Comparison of ENCODE assay signal across 11 cellular contexts in genomic region chr3:66478923-66479322, GRCh38. TPM values are rescaled to one million over a fixed set of nuclear protein-coding genes. Genes with fewer than 3 reads are reported as not detected.
DNase-seq lines count a peak whose midpoint lies in the region; ATAC-seq and TF ChIP-seq lines count a peak whose summit lies in the region.
"Had no signal": no experiment of that assay in that cellular context is flagged by ENCODE, and none has a peak within 500 bp of the region (broad histone marks: within the 10 kb centered on the region; RNA-seq: fewer than 3 reads in every experiment).

No MANE protein-coding gene starts in this region.

- no peaks in the 10 kb centered on the region for H3K27me3 Mint-ChIP-seq in activated T-cell treated with anti-CD3 and anti-CD28 coated beads, Interleukin-2, amount 50 U/mL, for 4 hours (ENCODE audit: low read depth)

- intact Hi-C loops in stomach (cut with DNase I; ENCODE audit: low total_unique reads): no loop called here

- H3K79me2 ChIP-seq in OCI-LY3 (ENCODE audit: low read length): peaks cover 100% of the 10 kb centered on the region

- no peak overlapping the region for H2AFZ ChIP-seq in OCI-LY3 (ENCODE audit: low read depth, low read length)

- peak overlapping the region; percentile 63; the same call in 1 of the 2 replicates for H3K4me3 ChIP-seq in OCI-LY3 (ENCODE audit: low read length)
- H3K4me3 ChIP-seq in iPS-20b (ENCODE audit: low read length): peak overlapping the region; percentile 24; the same call in 1 of the 2 replicates
- no peak overlapping the region for H3K4me3 ChIP-seq in stomach

- peak overlapping the region; percentile 14 for H3K4me3 Mint-ChIP-seq in activated T-cell treated with anti-CD3 and anti-CD28 coated beads, Interleukin-2, amount 50 U/mL, for 4 hours

- no peak for TF ChIP-seq EP300 in stomach (IDR thresholded peaks at IDR 0.05)

- WGBS in stomach, 5 donors: 59 to 75% (median 71%) methylated on average over 8 of the region's 8 CpGs

- TF ChIP-seq POLR2A in stomach (IDR thresholded peaks at IDR 0.05): no peak

- H3K4me1 ChIP-seq in OCI-LY3 (ENCODE audit: low read length): peaks cover 100% of the 10 kb centered on the region
- H3K4me1 ChIP-seq in iPS-20b (ENCODE audit: insufficient read depth, low read length): peaks cover 81% of the 10 kb centered on the region
- H3K4me1 ChIP-seq in stomach: peaks cover 95 to 100% (median 98%) of the 10 kb centered on the region in 4 donors

- H3K27ac ChIP-seq in OCI-LY3 (ENCODE audit: low read length) (no peak overlapping the region), iPS-20b (ENCODE audit: low read length) (peak overlapping the region; percentile 7), stomach (peak overlapping the region in 3 of 5 donors; percentile 37 to 96 (median 90))

- H3K27me3 ChIP-seq in OCI-LY3 (ENCODE audit: low read depth, low read length) (no peaks in the 10 kb centered on the region), iPS-20b (ENCODE audit: insufficient read depth, low read length) (no peaks in the 10 kb centered on the region), stomach (no peaks in the 10 kb centered on the region)

- H3K9ac ChIP-seq in OCI-LY3 (ENCODE audit: low read length) (no peak overlapping the region), iPS-20b (ENCODE audit: low read depth, low read length) (no peak overlapping the region)

- no peak for DNase-seq in activated T-cell treated with anti-CD3 and anti-CD28 coated beads, Interleukin-2, amount 50 U/mL, for 4 hours
- DNase-seq in activated T-cell treated with anti-CD3 and anti-CD28 coated beads, Interleukin-2, amount 50 U/mL, for 48 hours: no peak
- no peak for DNase-seq in stomach
- no peak for DNase-seq in NCI-H2196 treated with DMSO at 0.1 percent for 48 hours (lab: John Stamatoyannopoulos, UW; ENCODE audit: unreplicated experiment)
- no peak for DNase-seq in AML-193 (lab: John Stamatoyannopoulos, UW)
- DNase-seq: NCI-H446, T-helper 9 cell, trophoblast cell had no signal

- peaks cover 6% of the 10 kb centered on the region for H3K9me3 ChIP-seq in OCI-LY3 (ENCODE audit: insufficient read depth, low read length)
- H3K9me3 ChIP-seq in iPS-20b (ENCODE audit: insufficient read depth, low read depth, low read length): no peaks in the 10 kb centered on the region
- no peaks in the 10 kb centered on the region for H3K9me3 ChIP-seq in stomach

- no peak for TF ChIP-seq CTCF in OCI-LY3 (IDR thresholded peaks at IDR 0.05; ENCODE audit: low read depth, low read length)
- no peak for TF ChIP-seq CTCF in stomach (IDR thresholded peaks at IDR 0.05)

- peaks cover 16% of the 10 kb centered on the region for H3K4me1 Mint-ChIP-seq in activated T-cell treated with anti-CD3 and anti-CD28 coated beads, Interleukin-2, amount 50 U/mL, for 4 hours (ENCODE audit: low read depth)

- H3K36me3 Mint-ChIP-seq in activated T-cell treated with anti-CD3 and anti-CD28 coated beads, Interleukin-2, amount 50 U/mL, for 4 hours (ENCODE audit: insufficient read depth): peaks cover 14% of the 10 kb centered on the region

- peaks cover 5% of the 10 kb centered on the region for H3K9me3 Mint-ChIP-seq in activated T-cell treated with anti-CD3 and anti-CD28 coated beads, Interleukin-2, amount 50 U/mL, for 4 hours

- H3K4me2 ChIP-seq in OCI-LY3 (ENCODE audit: low read length): peak overlapping the region; percentile 91

- peaks cover 13% of the 10 kb centered on the region; the same call in 1 of the 2 replicates for H4K20me1 ChIP-seq in OCI-LY3 (ENCODE audit: insufficient read depth, low read length)

- no peak for ATAC-seq in activated T-cell treated with anti-CD3 and anti-CD28 coated beads, Interleukin-2, amount 50 U/mL, for 4 hours
- no peak for ATAC-seq in GM18861 (IDR thresholded peaks at IDR 0.05; ENCODE audit: unreplicated experiment)

- H3K36me3 ChIP-seq in OCI-LY3 (replicated peaks; ENCODE audit: low read depth, low read length) (peaks cover 9% of the 10 kb centered on the region), iPS-20b (ENCODE audit: insufficient read depth, low read depth, low read length) (peaks cover under 1% of the 10 kb centered on the region; the same call in 1 of the 2 replicates), stomach (no peaks in the 10 kb centered on the region)

RNA-seq across cellular contexts. Expression of gene LRIG1, which starts 21.9 kb away (rescaled TPM):
- total RNA-seq in activated T-cell treated with anti-CD3 and anti-CD28 coated beads, Interleukin-2, amount 50 U/mL, for 4 hours: 10 to 100 TPM; 42.0 to 63.0 (median 43.9) TPM
- 100 to 1,000 TPM in 3 of 5 donors, 10 to 100 TPM in 2; 85.8 to 278 (median 101) TPM for total RNA-seq in stomach
- polyA plus RNA-seq in stomach: 10 to 100 TPM; 20.2 to 31.5 (median 21.2) TPM

Comparison
In these comparisons a context has a peak if more than half of its experiments do, and no peak if none do; other contexts are left out.
1. H3K4me3 ChIP-seq: peak in OCI-LY3 (single experiment) and iPS-20b (single experiment); none in stomach (0 of 4).